2 cellular contexts compared by ENCODE assay signal in the genomic region with DNA sequence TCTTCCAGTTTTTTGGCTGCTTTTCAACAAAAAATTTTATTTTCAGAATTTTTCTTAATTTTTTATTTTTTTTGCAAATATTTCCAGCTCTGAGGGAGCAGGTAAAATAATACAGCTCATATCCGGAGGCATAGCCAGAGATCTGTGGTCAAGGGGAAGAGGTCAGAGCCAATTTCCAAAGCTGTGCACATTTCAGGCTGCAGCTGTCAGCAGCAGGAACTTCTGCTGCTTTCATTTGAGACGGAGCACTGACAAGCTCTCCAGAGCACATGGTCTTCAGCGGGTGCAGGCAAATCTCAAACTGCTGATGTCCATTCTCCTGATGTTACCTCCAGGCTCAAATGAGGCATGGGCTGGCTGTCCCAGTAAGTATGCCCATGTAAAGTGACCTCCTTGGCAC.
A peak's percentile ranks its signal among the peaks of the same experiment; 100 is the strongest.
TF ChIP-seq lines count a peak whose summit lies in the region.

No MANE protein-coding gene starts in this region.

TF ChIP-seq in GM23338, 12 proteins besides CTCF, POLR2A, EP300 and RAD21 (continues in another document):
- TF ChIP-seq, protein P1, sequence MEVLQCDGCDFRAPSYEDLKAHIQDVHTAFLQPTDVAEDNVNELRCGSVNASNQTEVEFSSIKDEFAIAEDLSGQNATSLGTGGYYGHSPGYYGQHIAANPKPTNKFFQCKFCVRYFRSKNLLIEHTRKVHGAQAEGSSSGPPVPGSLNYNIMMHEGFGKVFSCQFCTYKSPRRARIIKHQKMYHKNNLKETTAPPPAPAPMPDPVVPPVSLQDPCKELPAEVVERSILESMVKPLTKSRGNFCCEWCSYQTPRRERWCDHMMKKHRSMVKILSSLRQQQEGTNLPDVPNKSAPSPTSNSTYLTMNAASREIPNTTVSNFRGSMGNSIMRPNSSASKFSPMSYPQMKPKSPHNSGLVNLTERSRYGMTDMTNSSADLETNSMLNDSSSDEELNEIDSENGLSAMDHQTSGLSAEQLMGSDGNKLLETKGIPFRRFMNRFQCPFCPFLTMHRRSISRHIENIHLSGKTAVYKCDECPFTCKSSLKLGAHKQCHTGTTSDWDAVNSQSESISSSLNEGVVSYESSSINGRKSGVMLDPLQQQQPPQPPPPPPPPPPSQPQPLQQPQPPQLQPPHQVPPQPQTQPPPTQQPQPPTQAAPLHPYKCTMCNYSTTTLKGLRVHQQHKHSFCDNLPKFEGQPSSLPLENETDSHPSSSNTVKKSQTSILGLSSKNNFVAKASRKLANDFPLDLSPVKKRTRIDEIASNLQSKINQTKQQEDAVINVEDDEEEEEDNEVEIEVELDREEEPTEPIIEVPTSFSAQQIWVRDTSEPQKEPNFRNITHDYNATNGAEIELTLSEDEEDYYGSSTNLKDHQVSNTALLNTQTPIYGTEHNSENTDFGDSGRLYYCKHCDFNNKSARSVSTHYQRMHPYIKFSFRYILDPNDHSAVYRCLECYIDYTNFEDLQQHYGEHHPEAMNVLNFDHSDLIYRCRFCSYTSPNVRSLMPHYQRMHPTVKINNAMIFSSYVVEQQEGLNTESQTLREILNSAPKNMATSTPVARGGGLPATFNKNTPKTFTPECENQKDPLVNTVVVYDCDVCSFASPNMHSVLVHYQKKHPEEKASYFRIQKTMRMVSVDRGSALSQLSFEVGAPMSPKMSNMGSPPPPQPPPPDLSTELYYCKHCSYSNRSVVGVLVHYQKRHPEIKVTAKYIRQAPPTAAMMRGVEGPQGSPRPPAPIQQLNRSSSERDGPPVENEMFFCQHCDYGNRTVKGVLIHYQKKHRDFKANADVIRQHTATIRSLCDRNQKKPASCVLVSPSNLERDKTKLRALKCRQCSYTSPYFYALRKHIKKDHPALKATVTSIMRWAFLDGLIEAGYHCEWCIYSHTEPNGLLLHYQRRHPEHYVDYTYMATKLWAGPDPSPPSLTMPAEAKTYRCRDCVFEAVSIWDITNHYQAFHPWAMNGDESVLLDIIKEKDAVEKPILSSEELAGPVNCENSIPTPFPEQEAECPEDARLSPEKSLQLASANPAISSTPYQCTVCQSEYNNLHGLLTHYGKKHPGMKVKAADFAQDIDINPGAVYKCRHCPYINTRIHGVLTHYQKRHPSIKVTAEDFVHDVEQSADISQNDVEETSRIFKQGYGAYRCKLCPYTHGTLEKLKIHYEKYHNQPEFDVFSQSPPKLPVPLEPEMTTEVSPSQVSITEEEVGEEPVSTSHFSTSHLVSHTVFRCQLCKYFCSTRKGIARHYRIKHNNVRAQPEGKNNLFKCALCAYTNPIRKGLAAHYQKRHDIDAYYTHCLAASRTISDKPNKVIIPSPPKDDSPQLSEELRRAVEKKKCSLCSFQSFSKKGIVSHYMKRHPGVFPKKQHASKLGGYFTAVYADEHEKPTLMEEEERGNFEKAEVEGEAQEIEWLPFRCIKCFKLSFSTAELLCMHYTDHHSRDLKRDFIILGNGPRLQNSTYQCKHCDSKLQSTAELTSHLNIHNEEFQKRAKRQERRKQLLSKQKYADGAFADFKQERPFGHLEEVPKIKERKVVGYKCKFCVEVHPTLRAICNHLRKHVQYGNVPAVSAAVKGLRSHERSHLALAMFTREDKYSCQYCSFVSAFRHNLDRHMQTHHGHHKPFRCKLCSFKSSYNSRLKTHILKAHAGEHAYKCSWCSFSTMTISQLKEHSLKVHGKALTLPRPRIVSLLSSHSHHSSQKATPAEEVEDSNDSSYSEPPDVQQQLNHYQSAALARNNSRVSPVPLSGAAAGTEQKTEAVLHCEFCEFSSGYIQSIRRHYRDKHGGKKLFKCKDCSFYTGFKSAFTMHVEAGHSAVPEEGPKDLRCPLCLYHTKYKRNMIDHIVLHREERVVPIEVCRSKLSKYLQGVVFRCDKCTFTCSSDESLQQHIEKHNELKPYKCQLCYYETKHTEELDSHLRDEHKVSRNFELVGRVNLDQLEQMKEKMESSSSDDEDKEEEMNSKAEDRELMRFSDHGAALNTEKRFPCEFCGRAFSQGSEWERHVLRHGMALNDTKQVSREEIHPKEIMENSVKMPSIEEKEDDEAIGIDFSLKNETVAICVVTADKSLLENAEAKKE (CRISPR knock-in tag; IDR thresholded peaks at IDR 0.05): no peak
- TF ChIP-seq STAT1 (IDR thresholded peaks at IDR 0.05; ENCODE audit: unreplicated experiment) (no peak), NANOG (IDR thresholded peaks at IDR 0.05; ENCODE audit: borderline replicate concordance) (no peak), JUNB (IDR thresholded peaks at IDR 0.05; ENCODE audit: unreplicated experiment) (no peak), EZH2phosphoT487 (IDR thresholded peaks at IDR 0.05; ENCODE audit: unreplicated experiment) (no peak), EZH2 (IDR thresholded peaks at IDR 0.05; ENCODE audit: low read depth, unreplicated experiment) (no peak), ZNF114 (CRISPR knock-in tag; IDR thresholded peaks at IDR 0.05) (no peak), POLR2AphosphoS5 (IDR thresholded peaks at IDR 0.05; ENCODE audit: low read depth) (no peak), ZNF331 (CRISPR knock-in tag; IDR thresholded peaks at IDR 0.05; ENCODE audit: low read depth) (no peak)
- TF ChIP-seq, protein P2, sequence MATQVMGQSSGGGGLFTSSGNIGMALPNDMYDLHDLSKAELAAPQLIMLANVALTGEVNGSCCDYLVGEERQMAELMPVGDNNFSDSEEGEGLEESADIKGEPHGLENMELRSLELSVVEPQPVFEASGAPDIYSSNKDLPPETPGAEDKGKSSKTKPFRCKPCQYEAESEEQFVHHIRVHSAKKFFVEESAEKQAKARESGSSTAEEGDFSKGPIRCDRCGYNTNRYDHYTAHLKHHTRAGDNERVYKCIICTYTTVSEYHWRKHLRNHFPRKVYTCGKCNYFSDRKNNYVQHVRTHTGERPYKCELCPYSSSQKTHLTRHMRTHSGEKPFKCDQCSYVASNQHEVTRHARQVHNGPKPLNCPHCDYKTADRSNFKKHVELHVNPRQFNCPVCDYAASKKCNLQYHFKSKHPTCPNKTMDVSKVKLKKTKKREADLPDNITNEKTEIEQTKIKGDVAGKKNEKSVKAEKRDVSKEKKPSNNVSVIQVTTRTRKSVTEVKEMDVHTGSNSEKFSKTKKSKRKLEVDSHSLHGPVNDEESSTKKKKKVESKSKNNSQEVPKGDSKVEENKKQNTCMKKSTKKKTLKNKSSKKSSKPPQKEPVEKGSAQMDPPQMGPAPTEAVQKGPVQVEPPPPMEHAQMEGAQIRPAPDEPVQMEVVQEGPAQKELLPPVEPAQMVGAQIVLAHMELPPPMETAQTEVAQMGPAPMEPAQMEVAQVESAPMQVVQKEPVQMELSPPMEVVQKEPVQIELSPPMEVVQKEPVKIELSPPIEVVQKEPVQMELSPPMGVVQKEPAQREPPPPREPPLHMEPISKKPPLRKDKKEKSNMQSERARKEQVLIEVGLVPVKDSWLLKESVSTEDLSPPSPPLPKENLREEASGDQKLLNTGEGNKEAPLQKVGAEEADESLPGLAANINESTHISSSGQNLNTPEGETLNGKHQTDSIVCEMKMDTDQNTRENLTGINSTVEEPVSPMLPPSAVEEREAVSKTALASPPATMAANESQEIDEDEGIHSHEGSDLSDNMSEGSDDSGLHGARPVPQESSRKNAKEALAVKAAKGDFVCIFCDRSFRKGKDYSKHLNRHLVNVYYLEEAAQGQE (IDR thresholded peaks at IDR 0.05; ENCODE audit: unreplicated experiment): no peak

TF ChIP-seq in SK-N-SH, 30 proteins besides CTCF, POLR2A, EP300 and RAD21 (continued from another document):
- TF ChIP-seq FOSL2 (IDR thresholded peaks at IDR 0.05; ENCODE audit: borderline replicate concordance, low read depth) (no peak), MXI1 (IDR thresholded peaks at IDR 0.05; ENCODE audit: low read depth, low read length) (0 out of 2 replicates have a peak, but pooled peaks have one; percentile 40), GATA2 (CRISPR knock-in tag; IDR thresholded peaks at IDR 0.05) (no peak), RFX5 (IDR thresholded peaks at IDR 0.05; ENCODE audit: low read length) (no peak), TCF12 (IDR thresholded peaks at IDR 0.05) (no peak)
